In genomic region chr1:205523261-205523890, GRCh38 we compare ENCODE assay signal across 8 cellular contexts. TPM values are rescaled to one million over a fixed set of nuclear protein-coding genes. Genes with fewer than 3 reads are reported as not detected.
DNase-seq lines count a peak whose midpoint lies in the region; ATAC-seq and TF ChIP-seq lines count a peak whose summit lies in the region.
"Had no signal": no experiment of that assay in that cellular context is flagged by ENCODE, and none has a peak within 500 bp of the region (broad histone marks: within the 10 kb centered on the region; RNA-seq: fewer than 3 reads in every experiment).

No MANE protein-coding gene starts in this region.

- ATAC-seq in left colon (peak; percentile 45), HG03039 (IDR thresholded peaks at IDR 0.05; ENCODE audit: unreplicated experiment) (no peak)

- intact Hi-C loops in left colon (cut with DNase I, micrococcal nuclease), result loop anchor here in 1 of 2 donors (5.0 kb wide), 1 partner anchor 36 kb away; no protein-coding TSS in a partner anchor

- DNase-seq in NCI-H1417 (lab: John Stamatoyannopoulos, UW) (peak in 2 of 3 experiments; percentile 29 to 47), NCI-H1417 treated with DMSO at 0.1 percent for 48 hours (lab: John Stamatoyannopoulos, UW) (no peak), RWPE1 (ENCODE audit: low spot score) (no peak), left colon (no peak)
- no peak for DNase-seq in NK-92 treated with Interleukin-12 subunit alpha and Interleukin-12 subunit beta, amount 100 ng/mL, for 24 hours (lab: John Stamatoyannopoulos, UW)

- H3K27ac ChIP-seq in RWPE1 (peak overlapping the region; percentile 19; the same call in 1 of the 2 replicates), temporal lobe (ENCODE audit: low read depth, low read length) (peak overlapping the region; percentile 98)
- H3K27ac ChIP-seq: BLaER1 treated with 17β-estradiol and CSF1 and Interleukin-3, amounts not matched to agents 10 nM and 100 nM had no signal

- CTCF ChIA-PET in RWPE1 (lab: Yijun Ruan, JAX), result interaction anchor here (0.6 to 11.5 kb wide), 38 partner anchors 8 to 251 kb away, joined by 3 to 326 read pairs (median 6); a partner anchor contains a TSS

- no peak for TF ChIP-seq CTCF in RWPE1 (conservative IDR thresholded peaks at IDR 0.05; ENCODE audit: low read depth)

- POLR2A ChIA-PET in RWPE1 (lab: Yijun Ruan, JAX; ENCODE audit: low non-redundant PET), result interaction anchor here (0.8 kb wide), 2 partner anchors 10 to 75 kb away, joined by 3 to 4 read pairs; no protein-coding TSS in a partner anchor

RNA-seq across cellular contexts. Expression of gene CDK18, which starts 18.9 kb away (rescaled TPM):
- 10 to 100 TPM; 32.6 to 39.2 TPM for total RNA-seq in left colon
- 1.2 TPM for total RNA-seq in temporal lobe

Comparison
In these comparisons a context has a peak if more than half of its experiments do, and no peak if none do; other contexts are left out.
1. DNase-seq: peak in NCI-H1417 (2 of 3); none in NCI-H1417 treated with DMSO at 0.1 percent for 48 hours (single experiment), RWPE1 (single experiment), left colon (0 of 2) and NK-92 treated with Interleukin-12 subunit alpha and Interleukin-12 subunit beta, amount 100 ng/mL, for 24 hours (single experiment).
2. RNA of gene CDK18, which starts 18.9 kb away (total RNA-seq): 32.6 to 39.2 TPM in left colon; 1.2 TPM in temporal lobe (single experiment); every median in the first group is over 10 times any median in the second.